9 cellular contexts compared by ENCODE assay signal in the genomic region with DNA sequence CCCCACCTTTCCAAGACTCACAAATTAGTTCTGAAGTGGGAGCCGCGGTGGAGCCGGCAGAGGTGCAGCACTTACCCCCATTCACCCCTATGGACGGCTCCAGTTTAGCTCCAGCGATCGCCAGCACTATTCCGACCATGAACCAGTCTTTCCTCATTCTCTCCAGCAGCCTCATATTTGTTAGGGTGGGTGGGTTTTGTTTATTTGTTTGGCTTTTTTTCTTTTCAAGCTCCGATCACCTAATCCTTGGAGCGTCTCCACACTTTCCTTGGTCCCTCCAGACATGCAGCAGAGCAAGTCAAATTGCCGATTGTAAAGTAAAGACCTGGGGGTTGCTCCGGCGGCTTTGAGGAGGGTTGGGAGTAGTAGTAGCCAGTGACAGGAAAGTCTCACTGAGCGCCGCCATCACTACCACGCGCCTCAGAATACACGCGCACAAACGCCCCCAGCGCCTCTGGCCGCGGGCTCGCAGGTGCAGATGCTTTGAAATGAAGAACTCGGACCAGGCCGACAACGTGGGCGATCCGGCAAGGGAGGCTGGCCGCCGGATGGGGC. TPM values are rescaled to one million over a fixed set of nuclear protein-coding genes. Genes with fewer than 3 reads are reported as not detected.
DNase-seq lines count a peak whose midpoint lies in the region; ATAC-seq and TF ChIP-seq lines count a peak whose summit lies in the region.
"Had no signal": no experiment of that assay in that cellular context is flagged by ENCODE, and none has a peak within 500 bp of the region (broad histone marks: within the 10 kb centered on the region; RNA-seq: fewer than 3 reads in every experiment).

A gene with protein sequence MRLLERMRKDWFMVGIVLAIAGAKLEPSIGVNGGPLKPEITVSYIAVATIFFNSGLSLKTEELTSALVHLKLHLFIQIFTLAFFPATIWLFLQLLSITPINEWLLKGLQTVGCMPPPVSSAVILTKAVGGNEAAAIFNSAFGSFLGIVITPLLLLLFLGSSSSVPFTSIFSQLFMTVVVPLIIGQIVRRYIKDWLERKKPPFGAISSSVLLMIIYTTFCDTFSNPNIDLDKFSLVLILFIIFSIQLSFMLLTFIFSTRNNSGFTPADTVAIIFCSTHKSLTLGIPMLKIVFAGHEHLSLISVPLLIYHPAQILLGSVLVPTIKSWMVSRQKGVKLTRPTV (minus strand): TSS at position 398 of the 555 bp plus-strand sequence. CDS start 223 bp downstream, at position 175.

- H3K27ac Mint-ChIP-seq in activated CD8-positive, alpha-beta memory T cell treated with anti-CD3 and anti-CD28 coated beads, Interleukin-2, amount 10 ng/mL, durations not matched to agents 7 days and 5 days = no peak within 1 kb of the TSS
- H3K27ac Mint-ChIP-seq: stimulated activated naive CD8-positive, alpha-beta T cell treated with anti-CD3 and anti-CD28 coated beads, Interleukin-15, Interleukin-2, amounts not matched to agents 100 ng/mL and 50 ng/mL, for 24 hours had no signal

- no peak within 1 kb of the TSS for H3K4me3 Mint-ChIP-seq in activated CD8-positive, alpha-beta memory T cell treated with anti-CD3 and anti-CD28 coated beads, Interleukin-2, amount 10 ng/mL, durations not matched to agents 7 days and 5 days
- H3K4me3 Mint-ChIP-seq: stimulated activated naive CD8-positive, alpha-beta T cell treated with anti-CD3 and anti-CD28 coated beads, Interleukin-15, Interleukin-2, amounts not matched to agents 100 ng/mL and 50 ng/mL, for 24 hours had no signal

- peaks cover 20% of the 10 kb centered on the region for H3K4me1 Mint-ChIP-seq in activated CD8-positive, alpha-beta memory T cell treated with anti-CD3 and anti-CD28 coated beads, Interleukin-2, amount 10 ng/mL, durations not matched to agents 7 days and 5 days

- no peaks in the 10 kb centered on the region for H3K27me3 Mint-ChIP-seq in activated CD8-positive, alpha-beta memory T cell treated with anti-CD3 and anti-CD28 coated beads, Interleukin-2, amount 10 ng/mL, durations not matched to agents 7 days and 5 days
- H3K27me3 Mint-ChIP-seq: stimulated activated naive CD8-positive, alpha-beta T cell treated with anti-CD3 and anti-CD28 coated beads, Interleukin-15, Interleukin-2, amounts not matched to agents 100 ng/mL and 50 ng/mL, for 24 hours had no signal

- TF ChIP-seq CTCF in epithelial cell of esophagus (IDR thresholded peaks at IDR 0.05; ENCODE audit: insufficient read depth, low read depth, low read length, missing control alignments) = no peak

- H3K9me3 Mint-ChIP-seq in activated CD8-positive, alpha-beta memory T cell treated with anti-CD3 and anti-CD28 coated beads, Interleukin-2, amount 10 ng/mL, durations not matched to agents 7 days and 5 days (ENCODE audit: low read depth) = no peaks in the 10 kb centered on the region
- H3K9me3 Mint-ChIP-seq: stimulated activated naive CD8-positive, alpha-beta T cell treated with anti-CD3 and anti-CD28 coated beads, Interleukin-15, Interleukin-2, amounts not matched to agents 100 ng/mL and 50 ng/mL, for 24 hours had no signal

- H3K4me3 ChIP-seq in epithelial cell of esophagus (ENCODE audit: low read length) = peak within 1 kb of the TSS; percentile 98

- H3K36me3 Mint-ChIP-seq in activated CD8-positive, alpha-beta memory T cell treated with anti-CD3 and anti-CD28 coated beads, Interleukin-2, amount 10 ng/mL, durations not matched to agents 7 days and 5 days = peaks cover 4% of the 10 kb centered on the region

- ATAC-seq in GM19452 (IDR thresholded peaks at IDR 0.05; ENCODE audit: unreplicated experiment) (peak; percentile 84), HG03565 (IDR thresholded peaks at IDR 0.05; ENCODE audit: unreplicated experiment) (peak; percentile 74)
- peak; percentile 86 for ATAC-seq in activated CD8-positive, alpha-beta memory T cell treated with anti-CD3 and anti-CD28 coated beads, Interleukin-2, amount 10 ng/mL, durations not matched to agents 7 days and 5 days

- CTCF ChIA-PET in activated CD8-positive, alpha-beta memory T cell treated with anti-CD3 and anti-CD28 coated beads, Interleukin-2, amount 10 ng/mL, durations not matched to agents 7 days and 5 days (lab: Charles Lee) = no interaction called here

- DNase-seq in COLO829 (ENCODE audit: low spot score) = peak; percentile 89
- DNase-seq in NOMO-1 treated with dmso at 0.1 percent for 144 hours (lab: John Stamatoyannopoulos, UW; ENCODE audit: unreplicated experiment) = peak; percentile 63
- DNase-seq in activated CD8-positive, alpha-beta memory T cell treated with anti-CD3 and anti-CD28 coated beads, Interleukin-2, amount 10 ng/mL, durations not matched to agents 7 days and 5 days = peak; percentile 82
- peak; percentile 83 for DNase-seq in epithelial cell of esophagus (ENCODE audit: low read depth)
- DNase-seq in midbrain (lab: John Stamatoyannopoulos, UW) = peak; percentile 79
- peak; percentile 57 to 63 for DNase-seq in stimulated activated CD8-positive, alpha-beta memory T cell treated with anti-CD3 and anti-CD28 coated beads, Interleukin-2, amount 100 ng/mL, for 48 hours (ENCODE audit: low read depth in 2 of 2)

RNA-seq across cellular contexts. Expression of the gene that starts here (rescaled TPM):
- 10 to 100 TPM; 21.4 to 23.9 TPM for total RNA-seq in activated CD8-positive, alpha-beta memory T cell treated with anti-CD3 and anti-CD28 coated beads, Interleukin-2, amount 10 ng/mL, durations not matched to agents 7 days and 5 days

Comparison
In these comparisons a context has a peak if more than half of its experiments do, and no peak if none do; other contexts are left out.
1. Peak in every context shown above with its lines: DNase-seq, ATAC-seq and H3K4me3 ChIP-seq.